26 cellular contexts compared by ENCODE assay signal in the genomic region with DNA sequence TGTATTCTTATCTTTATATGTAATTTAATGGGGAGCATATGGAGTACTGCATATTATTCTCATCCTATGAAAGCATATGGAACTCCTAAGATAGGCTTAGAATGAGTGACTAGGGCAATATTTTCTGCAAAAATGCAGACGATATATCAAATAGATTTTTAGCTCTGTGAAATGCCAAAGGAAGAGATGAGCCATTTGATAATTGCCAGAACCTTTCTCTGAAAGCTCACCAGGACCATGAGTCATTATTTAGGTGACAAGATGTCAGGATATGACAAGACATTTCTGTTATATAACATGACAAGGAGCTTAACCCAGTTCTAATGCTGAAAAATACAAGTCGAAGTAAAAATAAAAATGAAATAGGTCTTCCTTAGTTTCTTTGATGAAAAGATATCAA.
"Had no signal": no experiment of that assay in that cellular context is flagged by ENCODE, and none has a peak within 500 bp of the region (broad histone marks: within the 10 kb centered on the region; RNA-seq: fewer than 3 reads in every experiment).

No MANE protein-coding gene starts in this region.

- H3K27ac ChIP-seq: colonic mucosa, dorsolateral prefrontal cortex, esophagus squamous epithelium, gastrocnemius medialis, left ventricle myocardium inferior, neutrophil, pancreas, psoas muscle, suprapubic skin, transverse colon, uterus had no signal

- H3K27me3 ChIP-seq: colonic mucosa, dorsolateral prefrontal cortex, esophagus squamous epithelium, gastrocnemius medialis, neutrophil, pancreas, suprapubic skin, transverse colon, uterus had no signal

- H3K4me3 ChIP-seq: colonic mucosa, dorsolateral prefrontal cortex, esophagus squamous epithelium, gastrocnemius medialis, left ventricle myocardium inferior, pancreas, psoas muscle, suprapubic skin, transverse colon, uterus had no signal

- H3K9me3 ChIP-seq: colonic mucosa, esophagus squamous epithelium, gastrocnemius medialis, left ventricle myocardium inferior, neutrophil, pancreas, psoas muscle, suprapubic skin, transverse colon, uterus had no signal

- H3K4me1 ChIP-seq: colonic mucosa, gastrocnemius medialis, left ventricle myocardium inferior, pancreas, psoas muscle, suprapubic skin, uterus had no signal

- H3K36me3 ChIP-seq: colonic mucosa, esophagus squamous epithelium, gastrocnemius medialis, left ventricle myocardium inferior, neutrophil, pancreas, suprapubic skin, transverse colon, uterus had no signal

- ATAC-seq: activated T-cell treated with anti-CD3 and anti-CD28 coated beads, Interleukin-2, amount 50 U/mL, for 72 hours; effector memory CD8-positive, alpha-beta T cell; gastrocnemius medialis; natural killer cell treated with Interleukin-12 subunit alpha and Interleukin-12 subunit beta and Interleukin-15 and Interleukin-18, amount 100 ng/mL, for 72 hours; pancreas; psoas muscle; right cardiac atrium; stimulated activated effector memory CD8-positive, alpha-beta T cell treated with anti-CD3 and anti-CD28 coated beads, Interleukin-12 subunit alpha, Interleukin-12 subunit beta, amount 100 ng/mL, for 72 hours; stimulated activated naive CD8-positive, alpha-beta T cell treated with anti-CD3 and anti-CD28 coated beads, Interleukin-15, amount 100 ng/mL, for 72 hours had no signal

- DNase-seq: activated CD4-positive, alpha-beta memory T cell treated with anti-CD3 and anti-CD28 coated beads, Interleukin-2, amount 10 ng/mL, durations not matched to agents 7 days and 5 days; activated CD4-positive, alpha-beta T cell treated with anti-CD3 and anti-CD28 coated beads for 48 hours; activated effector memory CD4-positive, alpha-beta T cell treated with Interleukin-2 at 50 U/mL for 16 hours; activated naive CD4-positive, alpha-beta T cell treated with anti-CD3 and anti-CD28 coated beads for 36 hours; activated naive CD8-positive, alpha-beta T cell treated with anti-CD3 and anti-CD28 coated beads, Interleukin-2, amount 10 ng/mL, durations not matched to agents 7 days and 5 days; activated T-cell treated with anti-CD3 and anti-CD28 coated beads, Interleukin-2, amount 50 U/mL, for 72 hours; amniotic stem cell; colonic mucosa; dorsolateral prefrontal cortex; effector memory CD8-positive, alpha-beta T cell; esophagus squamous epithelium; gastrocnemius medialis; hypothalamus; left ventricle myocardium inferior; pancreas; psoas muscle; right cardiac atrium; stimulated activated CD4-positive, alpha-beta T cell treated with anti-CD3 and anti-CD28 coated beads, Interleukin-1b, Interleukin-23, amount 100 ng/mL, for 48 hours; stimulated activated naive CD8-positive, alpha-beta T cell treated with anti-CD3 and anti-CD28 coated beads, Interleukin-15, amount 100 ng/mL, for 72 hours; T-helper 9 cell; transverse colon; uterus had no signal
